In the genomic region with DNA sequence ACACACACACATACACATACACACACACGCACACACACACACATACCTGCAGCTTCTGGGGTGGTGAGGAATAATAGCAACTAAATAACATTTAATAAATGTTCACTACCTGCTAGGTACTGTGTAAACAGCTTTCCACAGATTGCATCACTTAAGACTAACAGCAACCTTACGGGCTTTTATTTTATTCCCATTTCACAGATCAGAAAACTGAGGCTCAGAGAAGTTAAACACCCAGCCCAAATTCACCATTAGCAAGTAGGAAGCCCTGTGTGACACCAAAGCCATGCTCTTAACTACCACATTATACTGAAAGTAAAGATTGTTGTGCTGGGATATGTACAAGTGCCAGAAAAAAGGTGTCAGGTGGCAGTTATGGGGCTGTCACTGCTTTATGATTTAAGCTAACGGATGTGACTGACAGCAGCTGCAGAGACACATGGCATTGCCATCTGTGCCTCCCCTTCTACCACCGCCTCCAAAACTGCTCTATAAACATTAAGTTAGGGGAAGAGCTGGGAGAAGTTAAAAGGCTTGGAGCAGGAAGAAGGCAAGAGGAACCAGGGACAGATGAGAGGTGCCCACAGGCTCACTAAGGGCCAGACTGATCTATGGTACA, we compare ENCODE assay signal across 29 cellular contexts. TPM values are rescaled to one million over a fixed set of nuclear protein-coding genes. Genes with fewer than 3 reads are reported as not detected.
DNase-seq lines count a peak whose midpoint lies in the region; ATAC-seq and TF ChIP-seq lines count a peak whose summit lies in the region.
"Had no signal": no experiment of that assay in that cellular context is flagged by ENCODE, and none has a peak within 500 bp of the region (broad histone marks: within the 10 kb centered on the region; RNA-seq: fewer than 3 reads in every experiment).

No MANE protein-coding gene starts in this region.

- no peaks in the 10 kb centered on the region for H3K9me3 Mint-ChIP-seq in CD4-positive, alpha-beta T cell
- H3K9me3 Mint-ChIP-seq: IgD-negative memory B cell; naive thymus-derived CD4-positive, alpha-beta T cell; T-helper 2 cell treated with Interferon-gamma antibody and Interleukin-4, amounts not matched to agents 5 μg/mL and 100 μg/mL, for 36 hours had no signal

- H3K36me3 ChIP-seq in BLaER1 treated with 17β-estradiol and CSF1 and Interleukin-3, amounts not matched to agents 10 nM and 100 nM: peaks cover 24 to 41% (median 25%) of the 10 kb centered on the region in 11 experiments
- no peaks in the 10 kb centered on the region for H3K36me3 ChIP-seq in mucosa of descending colon (ENCODE audit: low read depth)

- H3K4me1 Mint-ChIP-seq in CD4-positive, alpha-beta T cell (ENCODE audit: low read depth): peaks cover 65% of the 10 kb centered on the region

- peaks cover 39 to 87% (median 62%) of the 10 kb centered on the region in 11 experiments; a peak in 20 of 22 replicates for H4K20me1 ChIP-seq in BLaER1 treated with 17β-estradiol and CSF1 and Interleukin-3, amounts not matched to agents 10 nM and 100 nM

- H3K27me3 Mint-ChIP-seq in CD4-positive, alpha-beta T cell: no peaks in the 10 kb centered on the region
- H3K27me3 Mint-ChIP-seq: IgD-negative memory B cell; naive thymus-derived CD4-positive, alpha-beta T cell had no signal

- H3K27me3 ChIP-seq in BLaER1 treated with 17β-estradiol and CSF1 and Interleukin-3, amounts not matched to agents 10 nM and 100 nM: no peaks in the 10 kb centered on the region
- no peaks in the 10 kb centered on the region for H3K27me3 ChIP-seq in CD4-positive, alpha-beta T cell (ENCODE audit: control insufficient read depth, insufficient read depth, low read length)
- H3K27me3 ChIP-seq: hepatocyte, spleen, vagina had no signal

- no peak overlapping the region for H3K27ac Mint-ChIP-seq in CD4-positive, alpha-beta T cell

- H3K9me3 ChIP-seq in BLaER1 treated with 17β-estradiol and CSF1 and Interleukin-3, amounts not matched to agents 10 nM and 100 nM (replicated peaks in 1 of 11): peaks cover 0 to 9% (median 3%) of the 10 kb centered on the region in 11 experiments; a peak in 5 of 22 replicates
- no peaks in the 10 kb centered on the region for H3K9me3 ChIP-seq in mucosa of descending colon
- H3K9me3 ChIP-seq in CD4-positive, alpha-beta T cell (ENCODE audit: control insufficient read depth, low read length): no peaks in the 10 kb centered on the region
- H3K9me3 ChIP-seq: HAP-1, spleen, thoracic aorta, vagina had no signal

- DNase-seq in GDM1 (lab: John Stamatoyannopoulos, UW) (peak; percentile 7), NCI-H69 (lab: John Stamatoyannopoulos, UW) (peak; percentile 76), mucosa of descending colon (no peak), dedifferentiated amniotic fluid mesenchymal stem cell (ENCODE audit: extremely low spot score) (no peak)
- no peak for DNase-seq in NK-92 treated with Interleukin-12 subunit alpha and Interleukin-12 subunit beta, amount 100 ng/mL, for 24 hours (lab: John Stamatoyannopoulos, UW)
- no peak for DNase-seq in CD4-positive, alpha-beta T cell
- DNase-seq: activated CD4-positive, alpha-beta T cell treated with anti-CD3 and anti-CD28 coated beads for 4 hours; activated naive CD4-positive, alpha-beta T cell; activated T-cell treated with anti-CD3 and anti-CD28 coated beads, Interleukin-2, amount 50 U/mL, for 48 hours; DMS153; effector memory CD4-positive, alpha-beta T cell; foreskin melanocyte; GF-D8; mesendoderm; naive thymus-derived CD4-positive, alpha-beta T cell; NCI-H526; PC-3; spleen; stimulated activated CD4-positive, alpha-beta T cell treated with anti-CD3 and anti-CD28 coated beads, Interleukin-4, amount 100 ng/mL, for 1 hour; stimulated activated naive CD4-positive, alpha-beta T cell had no signal

- H3K4me3 ChIP-seq in BLaER1 treated with 17β-estradiol and CSF1 and Interleukin-3, amounts not matched to agents 10 nM and 100 nM: no peak overlapping the region
- H3K4me3 ChIP-seq in mucosa of descending colon: no peak overlapping the region
- H3K4me3 ChIP-seq: HAP-1, hepatocyte, spleen, thoracic aorta, vagina had no signal

- intact Hi-C loops in mucosa of descending colon (cut with DNase I, micrococcal nuclease): no loop called here
- intact Hi-C loops in CD4-positive, alpha-beta T cell (cut with DNase I, micrococcal nuclease): no loop called here

- TF ChIP-seq CTCF in mucosa of descending colon (IDR thresholded peaks at IDR 0.05): no peak
- TF ChIP-seq CTCF in CD4-positive, alpha-beta T cell (IDR thresholded peaks at IDR 0.05): no peak

- peak overlapping the region in 7 of 11 experiments; percentile 1 to 82 (median 44); a peak in 6 of 22 replicates for H3K4me2 ChIP-seq in BLaER1 treated with 17β-estradiol and CSF1 and Interleukin-3, amounts not matched to agents 10 nM and 100 nM
- H3K4me2 ChIP-seq: hepatocyte had no signal

- H3K9ac ChIP-seq in BLaER1 treated with 17β-estradiol and CSF1 and Interleukin-3, amounts not matched to agents 10 nM and 100 nM: no peak overlapping the region

- H3K27ac ChIP-seq in BLaER1 treated with 17β-estradiol and CSF1 and Interleukin-3, amounts not matched to agents 10 nM and 100 nM: no peak overlapping the region
- H3K27ac ChIP-seq in CD4-positive, alpha-beta T cell (ENCODE audit: low read depth, low read length): no peak overlapping the region
- H3K27ac ChIP-seq: hepatocyte, spleen, thoracic aorta, vagina had no signal

- POLR2A ChIA-PET in CD4-positive, alpha-beta T cell (lab: Charles Lee): no interaction called here

- CTCF ChIA-PET in CD4-positive, alpha-beta T cell (lab: Charles Lee): no interaction called here

- H3K4me1 ChIP-seq in BLaER1 treated with 17β-estradiol and CSF1 and Interleukin-3, amounts not matched to agents 10 nM and 100 nM: peaks cover 24 to 52% (median 34%) of the 10 kb centered on the region in 10 experiments
- H3K4me1 ChIP-seq in mucosa of descending colon (ENCODE audit: low read depth): peaks cover 10% of the 10 kb centered on the region

- ATAC-seq in mucosa of descending colon: peak; percentile 60
- no peak for ATAC-seq in CD4-positive, alpha-beta T cell (ENCODE audit: poor library complexity)
- ATAC-seq: left lobe of liver; naive thymus-derived CD4-positive, alpha-beta T cell; PC-3; Right ventricle myocardium inferior had no signal

- H3K4me3 Mint-ChIP-seq in CD4-positive, alpha-beta T cell: no peak overlapping the region
- H3K4me3 Mint-ChIP-seq: T-helper 2 cell treated with Interferon-gamma antibody and Interleukin-4, amounts not matched to agents 5 μg/mL and 100 μg/mL, for 36 hours had no signal

- H3K36me3 Mint-ChIP-seq in CD4-positive, alpha-beta T cell (ENCODE audit: low read depth): peaks cover 44% of the 10 kb centered on the region

RNA-seq across cellular contexts. Expression of a gene that starts 13.6 kb away (rescaled TPM):
- 10 to 100 TPM; 19.3 to 43.8 (median 20.7) TPM for total RNA-seq in mucosa of descending colon
- 10 to 100 TPM; 15.9 to 18.3 TPM for total RNA-seq in CD4-positive, alpha-beta T cell

Comparison
In these comparisons a context has a peak if more than half of its experiments do, and no peak if none do; other contexts are left out.
1. DNase-seq: peak in GDM1 (single experiment) and NCI-H69 (single experiment); none in mucosa of descending colon (0 of 3), NK-92 treated with Interleukin-12 subunit alpha and Interleukin-12 subunit beta, amount 100 ng/mL, for 24 hours (single experiment), CD4-positive, alpha-beta T cell (0 of 10) and dedifferentiated amniotic fluid mesenchymal stem cell (single experiment).